In the genomic region with DNA sequence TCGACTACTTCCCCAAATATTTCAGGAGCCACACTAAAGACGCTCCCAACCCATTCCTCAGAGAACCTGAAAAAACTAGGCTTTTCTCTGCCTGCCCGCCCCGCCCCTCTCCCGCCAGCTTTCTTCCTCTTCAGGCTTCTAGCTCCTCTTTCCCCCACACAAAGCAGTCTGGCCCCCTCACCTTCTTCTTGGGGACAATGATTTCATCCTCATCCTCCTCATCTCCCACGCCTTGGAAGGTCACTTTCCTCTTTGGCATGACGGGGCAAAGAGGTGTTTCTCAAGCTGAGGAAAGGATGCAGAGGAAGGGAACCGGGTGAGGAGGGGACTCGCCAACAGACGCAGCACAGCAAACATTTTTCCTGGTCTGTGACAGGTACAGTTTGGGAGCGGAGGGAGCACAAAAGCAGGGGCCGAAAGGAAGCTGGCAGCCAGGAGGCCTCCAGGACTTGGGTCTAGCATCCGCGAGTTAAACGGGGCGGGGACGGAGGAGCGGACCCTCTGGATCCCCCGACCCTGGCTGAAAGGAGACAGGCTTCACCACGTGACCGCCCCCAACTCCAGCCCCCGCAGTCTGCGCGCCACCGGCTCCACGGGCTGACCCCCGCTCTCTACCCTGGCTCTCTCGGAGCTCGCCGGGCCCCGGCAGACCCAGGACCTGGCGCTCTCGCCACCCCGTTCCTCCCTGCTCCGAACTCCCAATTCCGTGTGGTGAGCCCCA, we compare ENCODE assay signal across 8 cellular contexts. TPM values are rescaled to one million over a fixed set of nuclear protein-coding genes. Genes with fewer than 3 reads are reported as not detected.
A peak's percentile ranks its signal among the peaks of the same experiment; 100 is the strongest.
DNase-seq lines count a peak whose midpoint lies in the region; ATAC-seq and TF ChIP-seq lines count a peak whose summit lies in the region.

No MANE protein-coding gene starts in this region.

- H3K79me1 ChIP-seq in mesenchymal stem cell (replicated peaks; ENCODE audit: low read length, poor library complexity, severe bottlenecking), result peaks cover 45% of the 10 kb centered on the region

- H3K9me2 ChIP-seq in Karpas-422 (replicated peaks; ENCODE audit: insufficient read depth, low read length), result no peaks in the 10 kb centered on the region

- H3K4ac ChIP-seq in mesenchymal stem cell (ENCODE audit: low read depth in 1 of 2, low read length in 2 of 2), result peak overlapping the region; percentile 77 to 85

- WGBS in mesenchymal stem cell, result 2% methylated on average over 35 of the region's 36 CpGs

- H3K27ac ChIP-seq in Karpas-422 (ENCODE audit: low read length) (peak overlapping the region; percentile 83), mesenchymal stem cell (ENCODE audit: low read length, poor library complexity, severe bottlenecking) (peak overlapping the region; percentile 83), uterus (peak overlapping the region; percentile 94 to 95)

- peaks cover 73% of the 10 kb centered on the region for H3K4me1 ChIP-seq in Karpas-422 (ENCODE audit: low read length)
- H3K4me1 ChIP-seq in mesenchymal stem cell (ENCODE audit: control insufficient read depth, insufficient read depth, low read depth, low read length), result peaks cover 42% of the 10 kb centered on the region
- H3K4me1 ChIP-seq in uterus, result peaks cover 18 to 27% of the 10 kb centered on the region in 2 donors

- H3K9me3 ChIP-seq in Karpas-422 (ENCODE audit: low read length) (no peaks in the 10 kb centered on the region), mesenchymal stem cell (ENCODE audit: control insufficient read depth, low read length) (no peaks in the 10 kb centered on the region), uterus (no peaks in the 10 kb centered on the region)

- H3K4me2 ChIP-seq in Karpas-422 (ENCODE audit: low read depth, low read length, poor library complexity, severe bottlenecking), result peak overlapping the region; percentile 93
- H3K4me2 ChIP-seq in mesenchymal stem cell (ENCODE audit: low read length, poor library complexity, severe bottlenecking), result peak overlapping the region; percentile 13

- DNase-seq in activated CD4-positive, alpha-beta T cell treated with anti-CD3 and anti-CD28 coated beads, Interleukin-2, amount 10 ng/mL, durations not matched to agents 7 days and 5 days, result peak; percentile 35
- no peak for DNase-seq in activated CD4-positive, alpha-beta T cell treated with anti-CD3 and anti-CD28 coated beads, Interleukin-2, amount 50 U/mL, for 1 hour
- DNase-seq in Karpas-422 (peak; percentile 58), mesenchymal stem cell (peak; percentile 31), uterus (no peak), T1000 (lab: John Stamatoyannopoulos, UW) (no peak)
- DNase-seq in central memory CD8-positive, alpha-beta T cell (ENCODE audit: low spot score in 2 of 2), result no peak

- no peak overlapping the region for H2BK5ac ChIP-seq in mesenchymal stem cell (ENCODE audit: low read depth, low read length, poor library complexity, severe bottlenecking)

- peak overlapping the region; percentile 81 for H2BK120ac ChIP-seq in mesenchymal stem cell (ENCODE audit: low read depth, low read length)

- no peak for TF ChIP-seq CTCF in uterus (IDR thresholded peaks at IDR 0.05)

- peak overlapping the region; percentile 76 for H4K91ac ChIP-seq in mesenchymal stem cell (ENCODE audit: low read length)

- no peak for TF ChIP-seq POLR2A in uterus (IDR thresholded peaks at IDR 0.05)

- peak; percentile 9 for ATAC-seq in central memory CD8-positive, alpha-beta T cell (replicated peaks; ENCODE audit: extremely low read depth, poor library complexity, severe bottlenecking)
- ATAC-seq in GM18870 (IDR thresholded peaks at IDR 0.05; ENCODE audit: unreplicated experiment), result no peak

- intact Hi-C loops in uterus (cut with DNase I; ENCODE audit: low total_unique reads), result no loop called here

- peak overlapping the region; percentile 91 for H3K4me3 Mint-ChIP-seq in activated CD4-positive, alpha-beta T cell treated with anti-CD3 and anti-CD28 coated beads, Interleukin-2, amount 10 ng/mL, durations not matched to agents 7 days and 5 days
- peak overlapping the region; percentile 97 for H3K4me3 Mint-ChIP-seq in central memory CD8-positive, alpha-beta T cell

- H3K4me3 ChIP-seq in Karpas-422 (ENCODE audit: low read length), result peak overlapping the region; percentile 98
- peak overlapping the region; percentile 89 to 91 for H3K4me3 ChIP-seq in mesenchymal stem cell (ENCODE audit: insufficient read depth in 1 of 2, low read depth in 1 of 2, low read length in 2 of 2)
- H3K4me3 ChIP-seq in uterus, result peak overlapping the region; percentile 94 to 97

- POLR2A ChIA-PET in activated CD4-positive, alpha-beta T cell treated with anti-CD3 and anti-CD28 coated beads, Interleukin-2, amount 10 ng/mL, durations not matched to agents 7 days and 5 days (lab: Charles Lee), result interaction anchor here (1.0 kb wide), 1 partner anchor 40 kb away, joined by 3 read pairs; a partner anchor contains a TSS

- H3K9ac ChIP-seq in Karpas-422 (ENCODE audit: low read length) (peak overlapping the region; percentile 96), mesenchymal stem cell (ENCODE audit: low read length) (peak overlapping the region; percentile 91)

- peaks cover 47% of the 10 kb centered on the region for H3K36me3 Mint-ChIP-seq in activated CD4-positive, alpha-beta T cell treated with anti-CD3 and anti-CD28 coated beads, Interleukin-2, amount 10 ng/mL, durations not matched to agents 7 days and 5 days (ENCODE audit: low read depth)
- H3K36me3 Mint-ChIP-seq in central memory CD8-positive, alpha-beta T cell (ENCODE audit: insufficient read depth), result peaks cover 33% of the 10 kb centered on the region

- H4K8ac ChIP-seq in mesenchymal stem cell (ENCODE audit: low read length), result peak overlapping the region; percentile 93

- H3K14ac ChIP-seq in mesenchymal stem cell (ENCODE audit: low read length in 2 of 2), result peak overlapping the region in 1 of 2 experiments; percentile 88

- peak overlapping the region; percentile 92 for H3K27ac Mint-ChIP-seq in activated CD4-positive, alpha-beta T cell treated with anti-CD3 and anti-CD28 coated beads, Interleukin-2, amount 10 ng/mL, durations not matched to agents 7 days and 5 days
- peak overlapping the region; percentile 97 for H3K27ac Mint-ChIP-seq in central memory CD8-positive, alpha-beta T cell (ENCODE audit: low read depth)

- CTCF ChIA-PET in activated CD4-positive, alpha-beta T cell treated with anti-CD3 and anti-CD28 coated beads, Interleukin-2, amount 10 ng/mL, durations not matched to agents 7 days and 5 days (lab: Charles Lee), result interaction anchor here (1.1 to 2.3 kb wide), 6 partner anchors 10 to 55 kb away, joined by 3 to 8 read pairs (median 4); a partner anchor contains a TSS

- H3K9me3 Mint-ChIP-seq in activated CD4-positive, alpha-beta T cell treated with anti-CD3 and anti-CD28 coated beads, Interleukin-2, amount 10 ng/mL, durations not matched to agents 7 days and 5 days, result no peaks in the 10 kb centered on the region
- H3K9me3 Mint-ChIP-seq in central memory CD8-positive, alpha-beta T cell, result no peaks in the 10 kb centered on the region

- H3K18ac ChIP-seq in mesenchymal stem cell (ENCODE audit: low read depth in 1 of 2, low read length in 2 of 2), result peak overlapping the region; percentile 76 to 84

- no peak overlapping the region for H2AK5ac ChIP-seq in mesenchymal stem cell (ENCODE audit: low read length, severe bottlenecking)

- peak overlapping the region; percentile 54 to 92 for H3K23ac ChIP-seq in mesenchymal stem cell (ENCODE audit: low read length in 2 of 2)

- peaks cover 49% of the 10 kb centered on the region for H3K4me1 Mint-ChIP-seq in activated CD4-positive, alpha-beta T cell treated with anti-CD3 and anti-CD28 coated beads, Interleukin-2, amount 10 ng/mL, durations not matched to agents 7 days and 5 days
- peaks cover 68% of the 10 kb centered on the region for H3K4me1 Mint-ChIP-seq in central memory CD8-positive, alpha-beta T cell

- no peaks in the 10 kb centered on the region for H3K27me3 ChIP-seq in Karpas-422 (ENCODE audit: low read length)
- H3K27me3 ChIP-seq in mesenchymal stem cell (ENCODE audit: control insufficient read depth in 1 of 2, insufficient read depth in 1 of 2, low read length in 2 of 2), result no peaks in the 10 kb centered on the region
- H3K27me3 ChIP-seq in uterus, result no peaks in the 10 kb centered on the region

- H4K20me1 ChIP-seq in Karpas-422 (ENCODE audit: insufficient read depth, low read depth, low read length), result no peaks in the 10 kb centered on the region

- H3K79me2 ChIP-seq in Karpas-422 (ENCODE audit: low read length), result peaks cover 31% of the 10 kb centered on the region

- H2AFZ ChIP-seq in Karpas-422 (ENCODE audit: low read length) (no peak overlapping the region; the same call in 1 of the 2 replicates), mesenchymal stem cell (ENCODE audit: low read depth, low read length) (peak overlapping the region; percentile 33)

- peak overlapping the region; percentile 31 for H2BK15ac ChIP-seq in mesenchymal stem cell (ENCODE audit: low read depth, poor library complexity, severe bottlenecking)

- H3K36me3 ChIP-seq in Karpas-422 (ENCODE audit: insufficient read depth, low read length), result peaks cover 5% of the 10 kb centered on the region; the same call in 1 of the 2 replicates
- H3K36me3 ChIP-seq in mesenchymal stem cell (ENCODE audit: control insufficient read depth in 1 of 2, insufficient read depth in 2 of 2, low read depth in 1 of 2, low read length in 2 of 2), result peaks cover 68 to 74% of the 10 kb centered on the region in 2 experiments
- H3K36me3 ChIP-seq in uterus, result no peaks in the 10 kb centered on the region

- no peaks in the 10 kb centered on the region for H3K27me3 Mint-ChIP-seq in activated CD4-positive, alpha-beta T cell treated with anti-CD3 and anti-CD28 coated beads, Interleukin-2, amount 10 ng/mL, durations not matched to agents 7 days and 5 days
- H3K27me3 Mint-ChIP-seq in central memory CD8-positive, alpha-beta T cell, result no peaks in the 10 kb centered on the region

- H2BK12ac ChIP-seq in mesenchymal stem cell (ENCODE audit: low read length in 2 of 2), result no peak overlapping the region

RNA-seq across cellular contexts. Expression of a gene that starts 0.5 kb away (rescaled TPM):
- total RNA-seq in activated CD4-positive, alpha-beta T cell treated with anti-CD3 and anti-CD28 coated beads, Interleukin-2, amount 10 ng/mL, durations not matched to agents 7 days and 5 days, result 10 to 100 TPM; 51.8 to 65.0 TPM
- 45.4 and 65.1 TPM in 2 replicates for total RNA-seq in Karpas-422 (2014; rRNA removed; shearing (Covaris generic); ENCODE audit: low replicate concordance)
- polyA plus RNA-seq in mesenchymal stem cell (2013, experiment 1 of 2), result 41.7 TPM
- polyA plus RNA-seq in mesenchymal stem cell (2013, experiment 2 of 2), result 43.6 TPM
- 10 to 100 TPM; 27.9 to 74.7 (median 32.8) TPM for total RNA-seq in uterus

RNA-seq across cellular contexts. Expression of a gene that starts 15.7 kb away (rescaled TPM):
- total RNA-seq in activated CD4-positive, alpha-beta T cell treated with anti-CD3 and anti-CD28 coated beads, Interleukin-2, amount 10 ng/mL, durations not matched to agents 7 days and 5 days, result 10 to 100 TPM; 63.9 to 69.9 TPM
- total RNA-seq in Karpas-422 (2014; rRNA removed; shearing (Covaris generic); ENCODE audit: low replicate concordance), result 31.2 and 45.5 TPM in 2 replicates
- 23.4 TPM for polyA plus RNA-seq in mesenchymal stem cell (2013, experiment 1 of 2)
- polyA plus RNA-seq in mesenchymal stem cell (2013, experiment 2 of 2), result 21.8 TPM
- 10 to 100 TPM; 20.7 to 50.1 (median 29.9) TPM for total RNA-seq in uterus

RNA-seq across cellular contexts. Expression of a gene that starts 20.0 kb away (rescaled TPM):
- total RNA-seq in activated CD4-positive, alpha-beta T cell treated with anti-CD3 and anti-CD28 coated beads, Interleukin-2, amount 10 ng/mL, durations not matched to agents 7 days and 5 days, result not detected
- not detected in 2 replicates for total RNA-seq in Karpas-422 (2014; rRNA removed; shearing (Covaris generic); ENCODE audit: low replicate concordance)
- 1.7 TPM for polyA plus RNA-seq in mesenchymal stem cell (2013, experiment 1 of 2)
- 3.1 TPM for polyA plus RNA-seq in mesenchymal stem cell (2013, experiment 2 of 2)
- 1 to 10 TPM in 1 of 4 donors, not detected in 3; 1.2 TPM for total RNA-seq in uterus

RNA-seq across cellular contexts. Expression of a gene that starts 27.8 kb away (rescaled TPM):
- 100 to 1,000 TPM; 383 to 413 TPM for total RNA-seq in activated CD4-positive, alpha-beta T cell treated with anti-CD3 and anti-CD28 coated beads, Interleukin-2, amount 10 ng/mL, durations not matched to agents 7 days and 5 days
- 64.1 and 117 TPM in 2 replicates for total RNA-seq in Karpas-422 (2014; rRNA removed; shearing (Covaris generic); ENCODE audit: low replicate concordance)
- 1.3 TPM for polyA plus RNA-seq in mesenchymal stem cell (2013, experiment 1 of 2)
- polyA plus RNA-seq in mesenchymal stem cell (2013, experiment 2 of 2), result 1.3 TPM
- 1 to 10 TPM in 2 of 4 donors, not detected in 2; 1.0 to 5.3 TPM for total RNA-seq in uterus

RNA-seq across cellular contexts. Expression of a gene that starts 40.6 kb away (rescaled TPM):
- total RNA-seq in activated CD4-positive, alpha-beta T cell treated with anti-CD3 and anti-CD28 coated beads, Interleukin-2, amount 10 ng/mL, durations not matched to agents 7 days and 5 days, result 10 to 100 TPM; 13.7 to 13.9 TPM
- 18.2 and 20.5 TPM in 2 replicates for total RNA-seq in Karpas-422 (2014; rRNA removed; shearing (Covaris generic); ENCODE audit: low replicate concordance)
- 6.3 TPM for polyA plus RNA-seq in mesenchymal stem cell (2013, experiment 1 of 2)
- polyA plus RNA-seq in mesenchymal stem cell (2013, experiment 2 of 2), result 5.5 TPM
- 10 to 100 TPM in 3 of 4 donors, 1 to 10 TPM in 1; 2.6 to 21.0 (median 12.7) TPM for total RNA-seq in uterus

Comparison
In these comparisons a context has a peak if more than half of its experiments do, and no peak if none do; other contexts are left out.
1. DNase-seq: peak in activated CD4-positive, alpha-beta T cell treated with anti-CD3 and anti-CD28 coated beads, Interleukin-2, amount 10 ng/mL, durations not matched to agents 7 days and 5 days (single experiment), Karpas-422 (single experiment) and mesenchymal stem cell (single experiment); none in activated CD4-positive, alpha-beta T cell treated with anti-CD3 and anti-CD28 coated beads, Interleukin-2, amount 50 U/mL, for 1 hour (single experiment), central memory CD8-positive, alpha-beta T cell (0 of 2), uterus (0 of 2) and T1000 (single experiment).
2. Peak in every context shown above with its lines, with median percentiles within 50 percentile points of each other: H3K27ac ChIP-seq and H3K4me3 ChIP-seq.